In genomic region chr6:152979116-152979515, GRCh38 we compare ENCODE assay signal across 18 cellular contexts. TPM values are rescaled to one million over a fixed set of nuclear protein-coding genes. Genes with fewer than 3 reads are reported as not detected.
DNase-seq lines count a peak whose midpoint lies in the region; ATAC-seq and TF ChIP-seq lines count a peak whose summit lies in the region.
"Had no signal": no experiment of that assay in that cellular context is flagged by ENCODE, and none has a peak within 500 bp of the region (broad histone marks: within the 10 kb centered on the region; RNA-seq: fewer than 3 reads in every experiment).

No MANE protein-coding gene starts in this region.

- H3K4me3 ChIP-seq in SK-N-SH (ENCODE audit: low read depth in 2 of 2, low read length in 1 of 2) (no peak overlapping the region), HL-60 (replicated peaks; ENCODE audit: insufficient read depth, low read length) (no peak overlapping the region), neural progenitor cell (peak overlapping the region; percentile 100)
- H3K4me3 ChIP-seq: dorsolateral prefrontal cortex, left lung, psoas muscle had no signal

- CTCF ChIA-PET in SK-N-SH (lab: Yijun Ruan, JAX) (interaction anchor here (2.3 kb wide), 1 partner anchor 25 kb away, joined by 10 read pairs; no protein-coding TSS in a partner anchor), WTC11 (lab: Charles Lee) (no interaction called here)

- H3K79me2 ChIP-seq in SK-N-SH (ENCODE audit: insufficient read depth) = peaks cover 93% of the 10 kb centered on the region
- H3K79me2 ChIP-seq in neural progenitor cell (ENCODE audit: low read depth) = peaks cover 93% of the 10 kb centered on the region

- H3K36me3 ChIP-seq in SK-N-SH (replicated peaks in 1 of 2; ENCODE audit: control insufficient read depth in 1 of 2, insufficient read depth in 2 of 2, low read length in 1 of 2) (peaks cover 23 to 36% of the 10 kb centered on the region in 2 experiments), neural progenitor cell (peaks cover 20% of the 10 kb centered on the region)
- H3K36me3 ChIP-seq: left lung had no signal

- peak overlapping the region; percentile 41; the same call in 1 of the 2 replicates for H3K4me3 Mint-ChIP-seq in WTC11
- no peak overlapping the region for H3K4me3 Mint-ChIP-seq in neural progenitor cell

- peaks cover 52% of the 10 kb centered on the region for H3K4me1 Mint-ChIP-seq in WTC11
- H3K4me1 Mint-ChIP-seq in neural progenitor cell = peaks cover 34% of the 10 kb centered on the region

- peaks cover 67% of the 10 kb centered on the region for H4K20me1 ChIP-seq in SK-N-SH (ENCODE audit: insufficient read depth)
- H4K20me1 ChIP-seq in neural progenitor cell (ENCODE audit: low read depth) = peaks cover 80% of the 10 kb centered on the region

- H3K27me3 Mint-ChIP-seq in WTC11 (ENCODE audit: low read depth) (no peaks in the 10 kb centered on the region), neural progenitor cell (ENCODE audit: insufficient read depth, low read depth) (peaks cover 6% of the 10 kb centered on the region)
- H3K27me3 Mint-ChIP-seq: CD4-positive, alpha-beta memory T cell had no signal

- TF ChIP-seq CTCF in SK-N-SH (IDR thresholded peaks at IDR 0.05) (no peak), HL-60 (IDR thresholded peaks at IDR 0.05; ENCODE audit: insufficient read depth, low read length) (no peak), WTC11 (IDR thresholded peaks at IDR 0.05) (no peak), neural progenitor cell (IDR thresholded peaks at IDR 0.05) (no peak)

- H3F3A ChIP-seq in SK-N-SH (replicated peaks; ENCODE audit: insufficient read depth) (peaks cover 23% of the 10 kb centered on the region), neural progenitor cell (ENCODE audit: low read depth) (peaks cover 21% of the 10 kb centered on the region)

- TF ChIP-seq EP300 in SK-N-SH (IDR thresholded peaks at IDR 0.05; ENCODE audit: borderline replicate concordance in 1 of 2, low read depth in 1 of 2, low read length in 1 of 2) = no peak

- H3K27ac ChIP-seq in SK-N-SH (ENCODE audit: low read depth in 2 of 2, low read length in 1 of 2) = peak overlapping the region in 1 of 2 experiments; percentile 51; a peak in 2 of 4 replicates
- peak overlapping the region; percentile 4 for H3K27ac ChIP-seq in HL-60 (replicated peaks)
- no peak overlapping the region for H3K27ac ChIP-seq in neural progenitor cell
- H3K27ac ChIP-seq: dorsolateral prefrontal cortex, left lung, psoas muscle had no signal

- H2AFZ ChIP-seq in SK-N-SH (ENCODE audit: low read depth) = no peak overlapping the region
- H2AFZ ChIP-seq in neural progenitor cell (replicated peaks) = no peak overlapping the region

- H3K9ac ChIP-seq in SK-N-SH = no peak overlapping the region; the same call in 1 of the 2 replicates
- H3K9ac ChIP-seq in neural progenitor cell = no peak overlapping the region

- H3K27ac Mint-ChIP-seq in WTC11 (no peak overlapping the region), neural progenitor cell (no peak overlapping the region)
- H3K27ac Mint-ChIP-seq: CD4-positive, alpha-beta memory T cell had no signal

- DNase-seq in SK-N-SH (no peak), HL-60 (ENCODE audit: low read depth in 1 of 2, low spot score in 1 of 2) (no peak), WTC11 (ENCODE audit: low spot score) (no peak), neural progenitor cell (ENCODE audit: low spot score) (no peak), pons (ENCODE audit: low spot score) (no peak), dermis blood vessel endothelial cell (no peak), NCI-H748 treated with DMSO at 0.1 percent for 48 hours (lab: John Stamatoyannopoulos, UW) (no peak)
- DNase-seq: activated CD4-positive, alpha-beta T cell treated with anti-CD3 and anti-CD28 coated beads, Interleukin-2, amount 50 U/mL, for 1 hour; activated effector memory CD4-positive, alpha-beta T cell treated with anti-CD3 and anti-CD28 coated beads, Interleukin-2, amount 50 U/mL, for 16 hours; CD4-positive, alpha-beta memory T cell; dorsolateral prefrontal cortex; EL; left lung; psoas muscle; SHP77 treated with DMSO at 0.1 percent for 48 hours; stimulated activated CD4-positive, alpha-beta T cell treated with anti-CD3 and anti-CD28 coated beads, Interleukin-15, amount 100 ng/mL, for 24 hours; T1000 had no signal

- WGBS in SK-N-SH (ENCODE audit: low lambda C conversion rate) = 24% methylated on average over 1 of the region's 1 CpG

- H3K9me3 Mint-ChIP-seq in WTC11 (no peaks in the 10 kb centered on the region), neural progenitor cell (peaks cover 4% of the 10 kb centered on the region)

- H3K36me3 Mint-ChIP-seq in WTC11 (peaks cover 44% of the 10 kb centered on the region), neural progenitor cell (peaks cover 49% of the 10 kb centered on the region)

- H3K9me3 ChIP-seq in SK-N-SH (no peaks in the 10 kb centered on the region), neural progenitor cell (ENCODE audit: low read depth) (no peaks in the 10 kb centered on the region)
- H3K9me3 ChIP-seq: left lung, psoas muscle had no signal

- H3K4me2 ChIP-seq in SK-N-SH (peak overlapping the region; percentile 86), neural progenitor cell (peak overlapping the region; percentile 93)

- H3K9me2 ChIP-seq in SK-N-SH = no peaks in the 10 kb centered on the region

- no peak for TF ChIP-seq RAD21 in SK-N-SH (IDR thresholded peaks at IDR 0.05; ENCODE audit: low read length)

- ATAC-seq in SK-N-SH treated with all-trans-retinoic acid at 6 μM for 48 hours (no peak), WTC11 (no peak)
- ATAC-seq: left lung, psoas muscle had no signal

- POLR2A ChIA-PET in SK-N-SH (lab: Yijun Ruan, JAX) = no interaction called here
- POLR2A ChIA-PET in WTC11 (lab: Charles Lee) = interaction anchor here (0.6 kb wide), 1 partner anchor 19 kb away, joined by 8 read pairs; no protein-coding TSS in a partner anchor

- H3K27me3 ChIP-seq in SK-N-SH (ENCODE audit: insufficient read depth) (no peaks in the 10 kb centered on the region), HL-60 (ENCODE audit: insufficient read depth, poor library complexity, severe bottlenecking) (no peaks in the 10 kb centered on the region), neural progenitor cell (no peaks in the 10 kb centered on the region)
- H3K27me3 ChIP-seq: dorsolateral prefrontal cortex, left lung had no signal

- H3K4me1 ChIP-seq in SK-N-SH (ENCODE audit: control insufficient read depth in 1 of 2, insufficient read depth in 2 of 2, low read depth in 1 of 2, low read length in 1 of 2) (peaks cover 19 to 22% of the 10 kb centered on the region in 2 experiments; a peak in 3 of 4 replicates), neural progenitor cell (peaks cover 67% of the 10 kb centered on the region)

TF ChIP-seq in SK-N-SH, 30 proteins besides CTCF, POLR2A, EP300 and RAD21 (continues in another document):
- TF ChIP-seq FOSL2 (IDR thresholded peaks at IDR 0.05; ENCODE audit: borderline replicate concordance, low read depth) = no peak
- no peak for TF ChIP-seq TEAD4 (IDR thresholded peaks at IDR 0.05; ENCODE audit: borderline replicate concordance, insufficient read depth)
- no peak for TF ChIP-seq JUND (IDR thresholded peaks at IDR 0.05)

TF ChIP-seq in SK-N-SH treated with all-trans-retinoic acid at 6 μM for 48 hours, 23 proteins besides CTCF, POLR2A, EP300 and RAD21:
- TF ChIP-seq TCF4 (CRISPR knock-in tag; IDR thresholded peaks at IDR 0.05; ENCODE audit: borderline replicate concordance) (no peak), ESRRG (CRISPR knock-in tag; IDR thresholded peaks at IDR 0.05) (no peak), ZNF70 (CRISPR knock-in tag; IDR thresholded peaks at IDR 0.05) (no peak), RARB (CRISPR knock-in tag; IDR thresholded peaks at IDR 0.05) (no peak), OSR1 (CRISPR knock-in tag; IDR thresholded peaks at IDR 0.05) (no peak), CSDC2 (CRISPR knock-in tag; IDR thresholded peaks at IDR 0.05) (no peak)

TF ChIP-seq in WTC11, 78 proteins besides CTCF, POLR2A, EP300 and RAD21 (continues in another document):
- TF ChIP-seq GTF2I (CRISPR knock-in tag; conservative IDR thresholded peaks at IDR 0.05) (no peak), MLX (CRISPR knock-in tag; IDR thresholded peaks at IDR 0.05) (no peak), PREB (CRISPR knock-in tag; IDR thresholded peaks at IDR 0.05; ENCODE audit: borderline replicate concordance) (no peak), IRF1 (CRISPR knock-in tag; IDR thresholded peaks at IDR 0.05) (no peak), ZNF416 (CRISPR knock-in tag; IDR thresholded peaks at IDR 0.05) (no peak)

RNA-seq across cellular contexts. Expression of gene FBXO5, which starts 3.7 kb away (rescaled TPM):
- polyA plus RNA-seq in SK-N-SH (2012; rRNA removed) = 10.6 and 12.5 TPM in 2 replicates
- 15.1 and 20.7 TPM in 2 replicates for polyA plus RNA-seq in SK-N-SH (2012; cell fraction: cytosol; rRNA removed)
- polyA plus RNA-seq in SK-N-SH (2012; cell fraction: nucleus; rRNA removed) = 10.3 and 13.0 TPM in 2 replicates
- total RNA-seq in WTC11 (2021) (40.5 to 47.4 TPM (median 42.3 TPM) in 3 replicates), neural progenitor cell (ENCODE audit: low replicate concordance) (80.7 and 111 TPM in 2 replicates), dermis blood vessel endothelial cell (10.9 and 24.5 TPM in 2 replicates)

RNA-seq across cellular contexts. Expression of gene MTRF1L, which starts 23.4 kb away (rescaled TPM):
- 7.7 and 9.7 TPM in 2 replicates for polyA plus RNA-seq in SK-N-SH (2012; rRNA removed)
- polyA plus RNA-seq in SK-N-SH (2012; cell fraction: cytosol; rRNA removed) = 10.0 and 10.8 TPM in 2 replicates
- polyA plus RNA-seq in SK-N-SH (2012; cell fraction: nucleus; rRNA removed) = 16.3 and 17.2 TPM in 2 replicates
- 15.3 to 16.6 TPM (median 15.8 TPM) in 3 replicates for total RNA-seq in WTC11 (2021)
- 23.1 and 29.0 TPM in 2 replicates for total RNA-seq in neural progenitor cell (ENCODE audit: low replicate concordance)
- total RNA-seq in dermis blood vessel endothelial cell = 20.8 and 24.8 TPM in 2 replicates
